24 cellular contexts compared by ENCODE assay signal in genomic region chr4:170428929-170429328, GRCh38.
"Had no signal": no experiment of that assay in that cellular context is flagged by ENCODE, and none has a peak within 500 bp of the region (broad histone marks: within the 10 kb centered on the region; RNA-seq: fewer than 3 reads in every experiment).

No MANE protein-coding gene starts in this region.

- H3K4me3 ChIP-seq: esophagus squamous epithelium, gastroesophageal sphincter, hepatocyte, left ventricle myocardium inferior, lower lobe of right lung, psoas muscle, right lobe of liver, suprapubic skin, thyroid gland had no signal

- H3K27me3 Mint-ChIP-seq: dendritic cell treated with granulocyte-macrophage colony-stimulating factor and Interleukin-4, amounts not matched to agents 40 ng/mL and 50 ng/mL, for 4 days; effector memory CD8-positive, alpha-beta T cell; memory B cell; natural killer cell treated with Interleukin-12 subunit alpha and Interleukin-12 subunit beta and Interleukin-15 and Interleukin-18, amount 100 ng/mL, for 72 hours; type B pancreatic cell had no signal

- H3K4me1 ChIP-seq: esophagus squamous epithelium, gastroesophageal sphincter, left ventricle myocardium inferior, lower lobe of right lung, parathyroid adenoma, psoas muscle, right lobe of liver, suprapubic skin, thyroid gland had no signal

- H3K27ac Mint-ChIP-seq: dendritic cell treated with granulocyte-macrophage colony-stimulating factor and Interleukin-4, amounts not matched to agents 40 ng/mL and 50 ng/mL, for 4 days; effector memory CD8-positive, alpha-beta T cell; immature natural killer cell; memory B cell; natural killer cell treated with Interleukin-12 subunit alpha and Interleukin-12 subunit beta and Interleukin-15 and Interleukin-18, amount 100 ng/mL, for 72 hours; stimulated activated effector memory CD8-positive, alpha-beta T cell treated with anti-CD3 and anti-CD28 coated beads, Interleukin-12 subunit alpha, Interleukin-12 subunit beta, amount 100 ng/mL, for 72 hours; type B pancreatic cell had no signal

- H3K4me3 Mint-ChIP-seq: dendritic cell treated with granulocyte-macrophage colony-stimulating factor and Interleukin-4, amounts not matched to agents 40 ng/mL and 50 ng/mL, for 4 days; effector memory CD8-positive, alpha-beta T cell; immature natural killer cell; memory B cell; natural killer cell treated with Interleukin-12 subunit alpha and Interleukin-12 subunit beta and Interleukin-15 and Interleukin-18, amount 100 ng/mL, for 72 hours; stimulated activated effector memory CD8-positive, alpha-beta T cell treated with anti-CD3 and anti-CD28 coated beads, Interleukin-12 subunit alpha, Interleukin-12 subunit beta, amount 100 ng/mL, for 72 hours; type B pancreatic cell had no signal

- DNase-seq: effector memory CD8-positive, alpha-beta T cell; esophagus squamous epithelium; foreskin fibroblast; immature natural killer cell; left cardiac atrium; left ventricle myocardium inferior; lower lobe of right lung; midbrain; psoas muscle; retina; right lobe of liver; stimulated activated CD4-positive, alpha-beta T cell treated with anti-CD3 and anti-CD28 coated beads, Interleukin-4, amount 100 ng/mL, for 1 hour; stimulated activated CD8-positive, alpha-beta memory T cell treated with anti-CD3 and anti-CD28 coated beads, Interleukin-4, amount 100 ng/mL, for 48 hours; stimulated activated naive CD8-positive, alpha-beta T cell treated with anti-CD3 and anti-CD28 coated beads, Interleukin-15, Interleukin-2, amounts not matched to agents 100 U/mL and 50 U/mL, for 24 hours; thyroid gland had no signal

- H3K9me3 ChIP-seq: esophagus squamous epithelium, gastroesophageal sphincter, psoas muscle, right lobe of liver, suprapubic skin, thyroid gland had no signal

- H3K4me1 Mint-ChIP-seq: immature natural killer cell; memory B cell; stimulated activated effector memory CD8-positive, alpha-beta T cell treated with anti-CD3 and anti-CD28 coated beads, Interleukin-12 subunit alpha, Interleukin-12 subunit beta, amount 100 ng/mL, for 72 hours had no signal

- ATAC-seq: effector memory CD8-positive, alpha-beta T cell; gastroesophageal sphincter; left cardiac atrium; lower lobe of right lung; natural killer cell treated with Interleukin-12 subunit alpha and Interleukin-12 subunit beta and Interleukin-15 and Interleukin-18, amount 100 ng/mL, for 72 hours; psoas muscle; right lobe of liver; stimulated activated effector memory CD8-positive, alpha-beta T cell treated with anti-CD3 and anti-CD28 coated beads, Interleukin-12 subunit alpha, Interleukin-12 subunit beta, amount 100 ng/mL, for 72 hours; stimulated activated naive CD8-positive, alpha-beta T cell treated with anti-CD3 and anti-CD28 coated beads, Interleukin-15, Interleukin-2, amounts not matched to agents 100 U/mL and 50 U/mL, for 24 hours had no signal

- H3K36me3 Mint-ChIP-seq: immature natural killer cell; memory B cell; stimulated activated effector memory CD8-positive, alpha-beta T cell treated with anti-CD3 and anti-CD28 coated beads, Interleukin-12 subunit alpha, Interleukin-12 subunit beta, amount 100 ng/mL, for 72 hours; type B pancreatic cell had no signal

- H3K36me3 ChIP-seq: esophagus squamous epithelium, gastroesophageal sphincter, left ventricle myocardium inferior, lower lobe of right lung, right lobe of liver, suprapubic skin, thyroid gland had no signal

- H3K9me3 Mint-ChIP-seq: natural killer cell treated with Interleukin-12 subunit alpha and Interleukin-12 subunit beta and Interleukin-15 and Interleukin-18, amount 100 ng/mL, for 72 hours; stimulated activated effector memory CD8-positive, alpha-beta T cell treated with anti-CD3 and anti-CD28 coated beads, Interleukin-12 subunit alpha, Interleukin-12 subunit beta, amount 100 ng/mL, for 72 hours; type B pancreatic cell had no signal

- H3K27me3 ChIP-seq: esophagus squamous epithelium, gastroesophageal sphincter, hepatocyte, right lobe of liver, suprapubic skin, thyroid gland had no signal

- H3K27ac ChIP-seq: esophagus squamous epithelium, gastroesophageal sphincter, hepatocyte, left ventricle myocardium inferior, lower lobe of right lung, parathyroid adenoma, psoas muscle, right lobe of liver, suprapubic skin, thyroid gland had no signal
